Comparison of ENCODE assay signal across 26 cellular contexts in the genomic region with DNA sequence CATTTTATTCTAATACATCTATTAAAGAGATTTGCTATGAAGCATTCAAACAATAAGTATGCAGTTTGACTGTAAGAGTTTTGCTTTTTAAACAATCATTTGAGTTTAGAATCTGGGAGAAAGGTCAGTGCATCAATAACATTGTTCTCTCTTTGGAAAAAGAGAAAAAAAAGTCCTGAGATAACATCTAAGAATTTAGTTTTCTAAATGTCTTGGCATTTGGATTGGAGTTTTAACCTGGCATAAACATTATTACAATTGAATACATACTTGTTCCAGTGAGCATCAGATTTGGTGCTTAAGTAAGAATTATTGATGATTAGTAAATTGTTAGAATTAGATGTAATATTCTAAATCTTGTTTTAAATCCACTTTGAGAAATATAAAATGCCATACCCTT. TPM values are rescaled to one million over a fixed set of nuclear protein-coding genes. Genes with fewer than 3 reads are reported as not detected.
"Had no signal": no experiment of that assay in that cellular context is flagged by ENCODE, and none has a peak within 500 bp of the region (broad histone marks: within the 10 kb centered on the region; RNA-seq: fewer than 3 reads in every experiment).

No MANE protein-coding gene starts in this region.

- H3K9me3 Mint-ChIP-seq: endodermal cell; naive thymus-derived CD8-positive, alpha-beta T cell; nephron progenitor cell; stimulated activated naive B cell treated with anti-CD40 and anti-IgM and Interleukin-4, amounts not matched to agents 10 μg/mL and 1 μg/mL and 100 μg/mL, for 72 hours; stimulated activated naive CD8-positive, alpha-beta T cell treated with anti-CD3 and anti-CD28 coated beads, Interleukin-15, Interleukin-2, amounts not matched to agents 100 ng/mL and 50 ng/mL, for 24 hours had no signal

- DNase-seq: dorsolateral prefrontal cortex; effector CD4-positive, alpha-beta T cell; endodermal cell; hypothalamus; immature natural killer cell; islet precursor cell; kidney glomerular epithelial cell; left colon; left ventricle myocardium superior; lower lobe of right lung; naive thymus-derived CD8-positive, alpha-beta T cell; nephron progenitor cell; nucleus accumbens; sigmoid colon; stimulated activated CD4-positive, alpha-beta T cell treated with anti-CD3 and anti-CD28 coated beads, Interleukin-2, amount 100 ng/mL, for 24 hours; stimulated activated naive B cell treated with anti-CD40 and anti-IgM and Interleukin-4, amounts not matched to agents 10 μg/mL and 1 μg/mL and 100 μg/mL, for 72 hours; upper lobe of left lung had no signal

- ATAC-seq: left colon; left ventricle myocardium superior; lower lobe of right lung; naive thymus-derived CD8-positive, alpha-beta T cell; stimulated activated naive B cell treated with anti-CD40 and anti-IgM and Interleukin-4, amounts not matched to agents 10 μg/mL and 1 μg/mL and 100 μg/mL, for 72 hours had no signal

- H3K4me3 Mint-ChIP-seq: endodermal cell; immature natural killer cell; naive thymus-derived CD8-positive, alpha-beta T cell; nephron progenitor cell; stimulated activated naive B cell treated with anti-CD40 and anti-IgM and Interleukin-4, amounts not matched to agents 10 μg/mL and 1 μg/mL and 100 μg/mL, for 72 hours; stimulated activated naive CD8-positive, alpha-beta T cell treated with anti-CD3 and anti-CD28 coated beads, Interleukin-15, Interleukin-2, amounts not matched to agents 100 ng/mL and 50 ng/mL, for 24 hours had no signal

- H3K4me3 ChIP-seq: coronary artery, dorsolateral prefrontal cortex, esophagus muscularis mucosa, lower lobe of right lung, prostate gland, right atrium auricular region, sigmoid colon, thoracic aorta, tibial nerve, upper lobe of left lung had no signal

- H3K36me3 ChIP-seq: esophagus muscularis mucosa, lower lobe of right lung, prostate gland, right atrium auricular region, sigmoid colon, thoracic aorta, tibial nerve, upper lobe of left lung had no signal

- H3K27me3 ChIP-seq: esophagus muscularis mucosa, right atrium auricular region, sigmoid colon, tibial nerve, upper lobe of left lung had no signal

- FAIRE-seq: urothelium cell line had no signal

- H3K9me3 ChIP-seq: esophagus muscularis mucosa, lower lobe of right lung, prostate gland, right atrium auricular region, sigmoid colon, thoracic aorta, tibial nerve, upper lobe of left lung had no signal

- H3K4me1 ChIP-seq: lower lobe of right lung, prostate gland, sigmoid colon had no signal

- H3K27ac ChIP-seq: coronary artery, dorsolateral prefrontal cortex, esophagus muscularis mucosa, lower lobe of right lung, prostate gland, right atrium auricular region, sigmoid colon, thoracic aorta, tibial nerve, upper lobe of left lung had no signal

- H3K4me1 Mint-ChIP-seq: endodermal cell; immature natural killer cell; naive thymus-derived CD8-positive, alpha-beta T cell; nephron progenitor cell had no signal

- H3K27ac Mint-ChIP-seq: endodermal cell; immature natural killer cell; naive thymus-derived CD8-positive, alpha-beta T cell; nephron progenitor cell; stimulated activated naive B cell treated with anti-CD40 and anti-IgM and Interleukin-4, amounts not matched to agents 10 μg/mL and 1 μg/mL and 100 μg/mL, for 72 hours; stimulated activated naive CD8-positive, alpha-beta T cell treated with anti-CD3 and anti-CD28 coated beads, Interleukin-15, Interleukin-2, amounts not matched to agents 100 ng/mL and 50 ng/mL, for 24 hours had no signal

- H3K36me3 Mint-ChIP-seq: immature natural killer cell; naive thymus-derived CD8-positive, alpha-beta T cell; stimulated activated naive B cell treated with anti-CD40 and anti-IgM and Interleukin-4, amounts not matched to agents 10 μg/mL and 1 μg/mL and 100 μg/mL, for 72 hours had no signal

RNA-seq across cellular contexts. Expression of a gene that starts 47.2 kb away (rescaled TPM):
- total RNA-seq: myocyte had no signal
- polyA plus RNA-seq: immature natural killer cell had no signal
